Comparison of ENCODE assay signal across 9 cellular contexts in genomic region chr2:230828272-230828961, GRCh38. TPM values are rescaled to one million over a fixed set of nuclear protein-coding genes. Genes with fewer than 3 reads are reported as not detected.
DNase-seq lines count a peak whose midpoint lies in the region; ATAC-seq, FAIRE-seq and TF ChIP-seq lines count a peak whose summit lies in the region.
"Had no signal": no experiment of that assay in that cellular context is flagged by ENCODE, and none has a peak within 500 bp of the region (broad histone marks: within the 10 kb centered on the region; RNA-seq: fewer than 3 reads in every experiment).

No MANE protein-coding gene starts in this region.

- FAIRE-seq in frontal cortex (lab: Jason Lieb, UNC), result no peak
- FAIRE-seq: colon had no signal

- ATAC-seq in HG02798 (IDR thresholded peaks at IDR 0.05; ENCODE audit: poor library complexity, unreplicated experiment) (peak; percentile 45), HG03378 (IDR thresholded peaks at IDR 0.05; ENCODE audit: unreplicated experiment) (no peak)

- peaks cover 4% of the 10 kb centered on the region for H3K9me3 ChIP-seq in WERI-Rb-1 (ENCODE audit: severe bottlenecking)

- H3K27ac ChIP-seq in coronary artery, result no peak overlapping the region
- no peak overlapping the region for H3K27ac ChIP-seq in rectal smooth muscle tissue (ENCODE audit: low read depth, low read length)
- no peak overlapping the region for H3K27ac ChIP-seq in WERI-Rb-1

- peaks cover 10% of the 10 kb centered on the region for H3K27me3 ChIP-seq in rectal smooth muscle tissue (ENCODE audit: control insufficient read depth, insufficient read depth, low read length)
- no peaks in the 10 kb centered on the region for H3K27me3 ChIP-seq in WERI-Rb-1 (ENCODE audit: insufficient read depth, low read depth, severe bottlenecking)

- H3K36me3 ChIP-seq in rectal smooth muscle tissue (ENCODE audit: control insufficient read depth, insufficient read depth, low read length) (no peaks in the 10 kb centered on the region), WERI-Rb-1 (no peaks in the 10 kb centered on the region)

- H3K9ac ChIP-seq in rectal smooth muscle tissue (ENCODE audit: low read length), result no peak overlapping the region

- peak; percentile 63 for DNase-seq in GM12865 (ENCODE audit: low read depth)
- no peak for DNase-seq in coronary artery (ENCODE audit: low spot score)
- DNase-seq in frontal cortex (ENCODE audit: low spot score in 2 of 2), result no peak
- no peak for DNase-seq in WERI-Rb-1
- DNase-seq in MV-4-11 (lab: John Stamatoyannopoulos, UW), result no peak

- no peaks in the 10 kb centered on the region for H3K4me1 ChIP-seq in rectal smooth muscle tissue (ENCODE audit: control insufficient read depth, insufficient read depth, low read length)

- H3K4me3 ChIP-seq in GM12865 (ENCODE audit: low read depth, low read length) (peak overlapping the region; percentile 54), coronary artery (peak overlapping the region; percentile 64), rectal smooth muscle tissue (ENCODE audit: low read length) (peak overlapping the region; percentile 34), WERI-Rb-1 (ENCODE audit: low read depth, low read length) (no peak overlapping the region)

- TF ChIP-seq CTCF in GM12865 (IDR thresholded peaks at IDR 0.05; ENCODE audit: insufficient read depth, low read depth, low read length, missing control alignments), result no peak
- no peak for TF ChIP-seq CTCF in coronary artery (IDR thresholded peaks at IDR 0.05)
- no peak for TF ChIP-seq CTCF in WERI-Rb-1 (IDR thresholded peaks at IDR 0.05; ENCODE audit: low read depth, low read length)

RNA-seq across cellular contexts. Expression of gene ITM2C, which starts 36.3 kb away (rescaled TPM):
- 110 TPM for total RNA-seq in frontal cortex
